ENCODE assay signal across 1 cellular context in genomic region chr17:59154721-59155438, GRCh38.
TF ChIP-seq lines count a peak whose summit lies in the region.

A gene with protein sequence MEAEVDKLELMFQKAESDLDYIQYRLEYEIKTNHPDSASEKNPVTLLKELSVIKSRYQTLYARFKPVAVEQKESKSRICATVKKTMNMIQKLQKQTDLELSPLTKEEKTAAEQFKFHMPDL (minus strand): TSS chr17:59155186. CDS start chr17:59155163, 23 bp downstream.

TF ChIP-seq in HepG2, 621 proteins besides CTCF, POLR2A, EP300 and RAD21 (continued from another document and continues in another):
- TF ChIP-seq GABPA (IDR thresholded peaks at IDR 0.05; ENCODE audit: low read depth, low read length) (peak; percentile 35), GABPA (CRISPR knock-in tag; IDR thresholded peaks at IDR 0.05; ENCODE audit: low read depth) (peak; percentile 61), RBFOX2 (IDR thresholded peaks at IDR 0.05; ENCODE audit: low read depth, low read length) (peak; percentile 43; the same call in 1 of the 2 replicates), PHF20 (CRISPR knock-in tag; IDR thresholded peaks at IDR 0.05) (peak; percentile 74; the same call in 1 of the 2 replicates), ELF3 (CRISPR knock-in tag; IDR thresholded peaks at IDR 0.05) (peak; percentile 68), ZNF230 (CRISPR knock-in tag; IDR thresholded peaks at IDR 0.05) (peak; percentile 85; the same call in 1 of the 2 replicates), KDM6A (CRISPR knock-in tag; IDR thresholded peaks at IDR 0.05; ENCODE audit: low read depth) (no peak), ZSCAN20 (CRISPR knock-in tag; IDR thresholded peaks at IDR 0.05; ENCODE audit: borderline replicate concordance) (no peak), JUN (CRISPR knock-in tag; IDR thresholded peaks at IDR 0.05) (peak; percentile 56; the same call in 1 of the 2 replicates), ARID3A (IDR thresholded peaks at IDR 0.05; ENCODE audit: low read depth, low read length) (no peak), XBP1 (CRISPR knock-in tag; IDR thresholded peaks at IDR 0.05) (no peak), ZNF414 (CRISPR knock-in tag; IDR thresholded peaks at IDR 0.05) (no peak), SMAD1 (CRISPR knock-in tag; IDR thresholded peaks at IDR 0.05; ENCODE audit: borderline replicate concordance, low read depth) (no peak), SP2 (CRISPR knock-in tag; IDR thresholded peaks at IDR 0.05) (peak; percentile 98), SIN3B (IDR thresholded peaks at IDR 0.05; ENCODE audit: low read length) (peak; percentile 83), NR2F2 (IDR thresholded peaks at IDR 0.05; ENCODE audit: borderline replicate concordance, low read depth) (no peak), ZNF7 (CRISPR knock-in tag; IDR thresholded peaks at IDR 0.05) (no peak), NFYB (CRISPR knock-in tag; IDR thresholded peaks at IDR 0.05) (peak; percentile 94), DPF2 (CRISPR knock-in tag; IDR thresholded peaks at IDR 0.05; ENCODE audit: borderline replicate concordance, low read depth) (no peak), ZNF549 (CRISPR knock-in tag; IDR thresholded peaks at IDR 0.05) (no peak), NR2F6 (IDR thresholded peaks at IDR 0.05) (no peak), NR2F6 (CRISPR knock-in tag; IDR thresholded peaks at IDR 0.05) (peak; percentile 8; the same call in 1 of the 2 replicates), ZBTB46 (CRISPR knock-in tag; IDR thresholded peaks at IDR 0.05; ENCODE audit: borderline replicate concordance) (no peak), HDAC1 (CRISPR knock-in tag; IDR thresholded peaks at IDR 0.05) (peak; percentile 55; the same call in 1 of the 2 replicates), SSRP1 (CRISPR knock-in tag; IDR thresholded peaks at IDR 0.05) (no peak), ZKSCAN5 (CRISPR knock-in tag; IDR thresholded peaks at IDR 0.05) (0 out of 2 replicates have a peak, but pooled peaks have one; percentile 14), AGO2 (optimal IDR thresholded peaks at IDR 0.05; ENCODE audit: low read depth, low read length) (no peak), ZNF468 (CRISPR knock-in tag; IDR thresholded peaks at IDR 0.05) (no peak), ZBTB3 (CRISPR knock-in tag; IDR thresholded peaks at IDR 0.05; ENCODE audit: borderline replicate concordance, low read depth) (peak; percentile 51), GZF1 (CRISPR knock-in tag; IDR thresholded peaks at IDR 0.05) (no peak), MTA3 (CRISPR knock-in tag; IDR thresholded peaks at IDR 0.05) (no peak), ZNF790 (CRISPR knock-in tag; IDR thresholded peaks at IDR 0.05; ENCODE audit: borderline replicate concordance) (peak; percentile 48; the same call in 1 of the 2 replicates), ZMYM2 (CRISPR knock-in tag; IDR thresholded peaks at IDR 0.05) (no peak; the same call in 1 of the 2 replicates), ZNF646 (CRISPR knock-in tag; IDR thresholded peaks at IDR 0.05) (no peak), PAWR (CRISPR knock-in tag; IDR thresholded peaks at IDR 0.05; ENCODE audit: borderline replicate concordance) (no peak)
- TF ChIP-seq, protein P1, sequence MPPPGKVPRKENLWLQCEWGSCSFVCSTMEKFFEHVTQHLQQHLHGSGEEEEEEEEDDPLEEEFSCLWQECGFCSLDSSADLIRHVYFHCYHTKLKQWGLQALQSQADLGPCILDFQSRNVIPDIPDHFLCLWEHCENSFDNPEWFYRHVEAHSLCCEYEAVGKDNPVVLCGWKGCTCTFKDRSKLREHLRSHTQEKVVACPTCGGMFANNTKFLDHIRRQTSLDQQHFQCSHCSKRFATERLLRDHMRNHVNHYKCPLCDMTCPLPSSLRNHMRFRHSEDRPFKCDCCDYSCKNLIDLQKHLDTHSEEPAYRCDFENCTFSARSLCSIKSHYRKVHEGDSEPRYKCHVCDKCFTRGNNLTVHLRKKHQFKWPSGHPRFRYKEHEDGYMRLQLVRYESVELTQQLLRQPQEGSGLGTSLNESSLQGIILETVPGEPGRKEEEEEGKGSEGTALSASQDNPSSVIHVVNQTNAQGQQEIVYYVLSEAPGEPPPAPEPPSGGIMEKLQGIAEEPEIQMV (CRISPR knock-in tag; IDR thresholded peaks at IDR 0.05; ENCODE audit: low read depth) = peak; percentile 82
- TF ChIP-seq, protein P2, sequence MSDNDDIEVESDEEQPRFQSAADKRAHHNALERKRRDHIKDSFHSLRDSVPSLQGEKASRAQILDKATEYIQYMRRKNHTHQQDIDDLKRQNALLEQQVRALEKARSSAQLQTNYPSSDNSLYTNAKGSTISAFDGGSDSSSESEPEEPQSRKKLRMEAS (IDR thresholded peaks at IDR 0.05) = peak; percentile 63; the same call in 1 of the 2 replicates
- TF ChIP-seq, protein P3, sequence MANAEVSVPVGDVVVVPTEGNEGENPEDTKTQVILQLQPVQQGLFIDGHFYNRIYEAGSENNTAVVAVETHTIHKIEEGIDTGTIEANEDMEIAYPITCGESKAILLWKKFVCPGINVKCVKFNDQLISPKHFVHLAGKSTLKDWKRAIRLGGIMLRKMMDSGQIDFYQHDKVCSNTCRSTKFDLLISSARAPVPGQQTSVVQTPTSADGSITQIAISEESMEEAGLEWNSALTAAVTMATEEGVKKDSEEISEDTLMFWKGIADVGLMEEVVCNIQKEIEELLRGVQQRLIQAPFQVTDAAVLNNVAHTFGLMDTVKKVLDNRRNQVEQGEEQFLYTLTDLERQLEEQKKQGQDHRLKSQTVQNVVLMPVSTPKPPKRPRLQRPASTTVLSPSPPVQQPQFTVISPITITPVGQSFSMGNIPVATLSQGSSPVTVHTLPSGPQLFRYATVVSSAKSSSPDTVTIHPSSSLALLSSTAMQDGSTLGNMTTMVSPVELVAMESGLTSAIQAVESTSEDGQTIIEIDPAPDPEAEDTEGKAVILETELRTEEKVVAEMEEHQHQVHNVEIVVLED (CRISPR knock-in tag; IDR thresholded peaks at IDR 0.05; ENCODE audit: borderline replicate concordance) = peak; percentile 45; the same call in 1 of the 2 replicates
